ENCODE assay signal across 8 cellular contexts in genomic region chr2:8679827-8680731, GRCh38. TPM values are rescaled to one million over a fixed set of nuclear protein-coding genes. Genes with fewer than 3 reads are reported as not detected.
DNase-seq lines count a peak whose midpoint lies in the region; ATAC-seq and TF ChIP-seq lines count a peak whose summit lies in the region.

No MANE protein-coding gene starts in this region.

- TF ChIP-seq POLR2A in body of pancreas (IDR thresholded peaks at IDR 0.05): peak; percentile 82 to 99 (median 97)

- DNase-seq in activated CD8-positive, alpha-beta memory T cell treated with anti-CD3 and anti-CD28 coated beads, Interleukin-2, amount 50 U/mL, for 48 hours: peak; percentile 49
- DNase-seq in activated CD8-positive, alpha-beta memory T cell treated with anti-CD3 and anti-CD28 coated beads, Interleukin-2, amount 50 U/mL, for 4 hours: no peak
- DNase-seq in NCI-H345 (lab: John Stamatoyannopoulos, UW) (peak; percentile 88), body of pancreas (peak; percentile 88 to 95 (median 90)), MV-4-11 (lab: John Stamatoyannopoulos, UW) (no peak)

- TF ChIP-seq CTCF in body of pancreas (IDR thresholded peaks at IDR 0.05): no peak

- H3K27me3 ChIP-seq in body of pancreas: no peaks in the 10 kb centered on the region
- no peaks in the 10 kb centered on the region for H3K27me3 ChIP-seq in layer of hippocampus (ENCODE audit: control insufficient read depth, insufficient read depth, low read length)
- no peaks in the 10 kb centered on the region for H3K27me3 ChIP-seq in stomach smooth muscle (ENCODE audit: control insufficient read depth in 1 of 2, insufficient read depth in 2 of 2, low read length in 2 of 2)

- peak overlapping the region; percentile 96 to 100 (median 99) for H3K27ac ChIP-seq in body of pancreas
- H3K27ac ChIP-seq in layer of hippocampus (ENCODE audit: low read depth, low read length): peak overlapping the region; percentile 92
- peak overlapping the region; percentile 96 for H3K27ac ChIP-seq in stomach smooth muscle (ENCODE audit: low read length)

- H3K4me3 ChIP-seq in body of pancreas (no peak overlapping the region), stomach smooth muscle (ENCODE audit: low read length in 2 of 2) (peak overlapping the region; percentile 79 to 81)

- no peaks in the 10 kb centered on the region for H3K36me3 ChIP-seq in body of pancreas (replicated peaks in 1 of 2; ENCODE audit: insufficient read depth in 1 of 2, low read depth in 2 of 2)
- no peaks in the 10 kb centered on the region for H3K36me3 ChIP-seq in stomach smooth muscle (ENCODE audit: control insufficient read depth in 2 of 2, insufficient read depth in 2 of 2, low read length in 2 of 2)

- intact Hi-C loops in body of pancreas (cut with DNase I): no loop called here

- ATAC-seq in body of pancreas (peak; percentile 47), HG03139 (IDR thresholded peaks at IDR 0.05; ENCODE audit: unreplicated experiment) (no peak)

- H3K4me1 ChIP-seq in body of pancreas: peaks cover 49% of the 10 kb centered on the region
- peaks cover 50% of the 10 kb centered on the region for H3K4me1 ChIP-seq in stomach smooth muscle (ENCODE audit: control insufficient read depth, insufficient read depth, low read length)

- H3K9ac ChIP-seq in stomach smooth muscle (ENCODE audit: low read length in 2 of 2): peak overlapping the region; percentile 74 to 86

- H3K9me3 ChIP-seq in body of pancreas (no peaks in the 10 kb centered on the region), stomach smooth muscle (ENCODE audit: control insufficient read depth in 2 of 2, low read length in 2 of 2) (no peaks in the 10 kb centered on the region)

- 7 to 10% methylated on average over 19 of the region's 19 CpGs for WGBS in body of pancreas, 2 donors

RNA-seq across cellular contexts. Expression of gene ID2, which starts 1.8 kb away (rescaled TPM):
- 100 to 1,000 TPM in 1 of 2 donors, 10 to 100 TPM in 1; 50.3 to 157 TPM for total RNA-seq in body of pancreas

Comparison
In these comparisons a context has a peak if more than half of its experiments do, and no peak if none do; other contexts are left out.
1. DNase-seq: peak in activated CD8-positive, alpha-beta memory T cell treated with anti-CD3 and anti-CD28 coated beads, Interleukin-2, amount 50 U/mL, for 48 hours (single experiment), NCI-H345 (single experiment) and body of pancreas (4 of 4); none in activated CD8-positive, alpha-beta memory T cell treated with anti-CD3 and anti-CD28 coated beads, Interleukin-2, amount 50 U/mL, for 4 hours (single experiment) and MV-4-11 (single experiment).
2. H3K4me3 ChIP-seq: peak in stomach smooth muscle (2 of 2); none in body of pancreas (0 of 2).
3. Peak in every context shown above with its lines, with median percentiles within 50 percentile points of each other: H3K27ac ChIP-seq.